ENCODE assay signal across 8 cellular contexts in genomic region chr17:33292981-33293867, GRCh38. TPM values are rescaled to one million over a fixed set of nuclear protein-coding genes. Genes with fewer than 3 reads are reported as not detected.
A peak's percentile ranks its signal among the peaks of the same experiment; 100 is the strongest.
DNase-seq lines count a peak whose midpoint lies in the region; ATAC-seq and TF ChIP-seq lines count a peak whose summit lies in the region.

TSS of gene ASIC2 (minus strand) at chr17:33293295.

- CTCF ChIA-PET in Panc1 (lab: Charles Lee) = interaction anchor here (0.6 to 1.3 kb wide), 7 partner anchors 86 to 1053 kb away, joined by 3 to 8 read pairs (median 5); no protein-coding TSS in a partner anchor

- no peak within 1 kb of the TSS for H3K14ac ChIP-seq in trophoblast cell (ENCODE audit: low read length)

- no peak within 1 kb of the TSS for H3K4ac ChIP-seq in trophoblast cell (ENCODE audit: low read depth, low read length)

- H4K12ac ChIP-seq in trophoblast cell (ENCODE audit: low read depth, low read length) = no peak within 1 kb of the TSS

- no peak within 1 kb of the TSS for H3K18ac ChIP-seq in trophoblast cell (ENCODE audit: low read length)

- intact Hi-C loops in Panc1 (cut with micrococcal nuclease; ENCODE audit: unreplicated experiment) (loop anchor here (10.0 kb wide), 1 partner anchor 232 kb away; no protein-coding TSS in a partner anchor), esophagus squamous epithelium (cut with DNase I) (no loop called here)

- no peak within 1 kb of the TSS for H2AFZ ChIP-seq in trophoblast cell (ENCODE audit: insufficient read depth, low read length, poor library complexity)

- H3K27ac ChIP-seq in Panc1 (ENCODE audit: low read length) = peak within 1 kb of the TSS; percentile 41; the same call in 1 of the 2 replicates
- no peak within 1 kb of the TSS for H3K27ac ChIP-seq in esophagus squamous epithelium
- no peak within 1 kb of the TSS for H3K27ac ChIP-seq in trophoblast cell (ENCODE audit: low read depth, low read length)

- no peaks in the 10 kb centered on the region for H3K9me3 Mint-ChIP-seq in T-helper 2 cell treated with Interferon-gamma antibody and Interleukin-4, amounts not matched to agents 5 μg/mL and 100 μg/mL, for 36 hours

- H2BK5ac ChIP-seq in trophoblast cell (ENCODE audit: low read depth, low read length, poor library complexity) = no peak within 1 kb of the TSS

- H3K27ac Mint-ChIP-seq in T-helper 2 cell treated with Interferon-gamma antibody and Interleukin-4, amounts not matched to agents 5 μg/mL and 100 μg/mL, for 36 hours = no peak within 1 kb of the TSS

- in situ Hi-C loops in Panc1 (cut with HindIII; ENCODE audit: low pct_unique_long_range_greater_than_20kb, low sequenced_read_pairs) = no loop called here

- no peak within 1 kb of the TSS for H4K91ac ChIP-seq in trophoblast cell (ENCODE audit: low read depth, low read length)

- H2BK12ac ChIP-seq in trophoblast cell (ENCODE audit: low read length) = no peak within 1 kb of the TSS

- H3K9ac ChIP-seq in trophoblast cell (ENCODE audit: low read length) = peak within 1 kb of the TSS; percentile 33

- peaks cover 25% of the 10 kb centered on the region for H3K4me1 ChIP-seq in Panc1 (ENCODE audit: control insufficient read depth, insufficient read depth, low read length)
- peaks cover 5 to 26% (median 16%) of the 10 kb centered on the region in 3 donors for H3K4me1 ChIP-seq in esophagus squamous epithelium
- peaks cover 3 to 4% of the 10 kb centered on the region in 2 experiments for H3K4me1 ChIP-seq in trophoblast cell (ENCODE audit: control insufficient read depth in 1 of 2, insufficient read depth in 2 of 2, low read length in 2 of 2)

- H3K9me3 ChIP-seq in Panc1 (ENCODE audit: control insufficient read depth, insufficient read depth, low read depth, low read length) (no peaks in the 10 kb centered on the region), esophagus squamous epithelium (no peaks in the 10 kb centered on the region), trophoblast cell (ENCODE audit: insufficient read depth, low read depth, low read length) (peaks cover 8% of the 10 kb centered on the region)

- no peak within 1 kb of the TSS for H2BK120ac ChIP-seq in trophoblast cell (ENCODE audit: insufficient read depth, low read length, poor library complexity)

- no peaks in the 10 kb centered on the region for H3K36me3 Mint-ChIP-seq in T-helper 2 cell treated with Interferon-gamma antibody and Interleukin-4, amounts not matched to agents 5 μg/mL and 100 μg/mL, for 36 hours (ENCODE audit: low read depth)

- H3K36me3 ChIP-seq in Panc1 (ENCODE audit: control insufficient read depth, insufficient read depth, low read length) (no peaks in the 10 kb centered on the region), esophagus squamous epithelium (no peaks in the 10 kb centered on the region), trophoblast cell (ENCODE audit: control insufficient read depth in 1 of 2, insufficient read depth in 2 of 2, low read length in 2 of 2) (no peaks in the 10 kb centered on the region)

- ATAC-seq in Panc1 = peak; percentile 84
- ATAC-seq in GM21381 (IDR thresholded peaks at IDR 0.05; ENCODE audit: unreplicated experiment) = no peak
- no peak for ATAC-seq in GM21423 (IDR thresholded peaks at IDR 0.05; ENCODE audit: unreplicated experiment)

- peaks cover 52% of the 10 kb centered on the region for H3K27me3 Mint-ChIP-seq in T-helper 2 cell treated with Interferon-gamma antibody and Interleukin-4, amounts not matched to agents 5 μg/mL and 100 μg/mL, for 36 hours (ENCODE audit: low read depth)

- no peak within 1 kb of the TSS for H3K4me3 Mint-ChIP-seq in T-helper 2 cell treated with Interferon-gamma antibody and Interleukin-4, amounts not matched to agents 5 μg/mL and 100 μg/mL, for 36 hours

- H3K4me3 ChIP-seq in Panc1 (ENCODE audit: low read depth in 2 of 2, low read length in 2 of 2) = peak within 1 kb of the TSS; percentile 58 to 74
- H3K4me3 ChIP-seq in esophagus squamous epithelium = peak within 1 kb of the TSS in 3 of 4 donors; percentile 27 to 48 (median 43)
- H3K4me3 ChIP-seq in trophoblast cell (ENCODE audit: low read depth, low read length) = peak within 1 kb of the TSS; percentile 61

- peak; percentile 68 for DNase-seq in DMS79 treated with DMSO at 0.1 percent for 48 hours (lab: John Stamatoyannopoulos, UW)
- no peak for DNase-seq in Panc1 (ENCODE audit: low read depth, low spot score)
- DNase-seq in esophagus squamous epithelium (lab: John Stamatoyannopoulos, UW) = no peak
- peak; percentile 7 to 57 for DNase-seq in trophoblast cell
- no peak for DNase-seq in cortex of kidney (lab: John Stamatoyannopoulos, UW)
- DNase-seq in T-helper 2 cell treated with Interferon-gamma antibody and Interleukin-4, amounts not matched to agents 5 μg/mL and 100 μg/mL, for 36 hours (ENCODE audit: low spot score) = no peak

- no TSS peak for BruUV-seq in Panc1 (replicated peaks; lab: Mats Ljungman, UMichigan)

- POLR2A ChIA-PET in Panc1 (lab: Charles Lee) = interaction anchor here (0.7 kb wide), 1 partner anchor 438 kb away, joined by 7 read pairs; no protein-coding TSS in a partner anchor

- H3K23ac ChIP-seq in trophoblast cell (ENCODE audit: low read length) = peak within 1 kb of the TSS; percentile 20

- H4K8ac ChIP-seq in trophoblast cell (ENCODE audit: low read depth, low read length) = no peak within 1 kb of the TSS

- H2AK5ac ChIP-seq in trophoblast cell (ENCODE audit: low read length) = no peak within 1 kb of the TSS

- H3K27me3 ChIP-seq in Panc1 (ENCODE audit: control insufficient read depth, insufficient read depth, low read length) = no peaks in the 10 kb centered on the region
- H3K27me3 ChIP-seq in esophagus squamous epithelium = peaks cover 0 to 92% (median 10%) of the 10 kb centered on the region in 4 donors
- peaks cover 45% of the 10 kb centered on the region for H3K27me3 ChIP-seq in trophoblast cell (ENCODE audit: insufficient read depth, low read length)

- H3K4me2 ChIP-seq in trophoblast cell (ENCODE audit: low read length) = peak within 1 kb of the TSS; percentile 49

- H3K4me1 Mint-ChIP-seq in T-helper 2 cell treated with Interferon-gamma antibody and Interleukin-4, amounts not matched to agents 5 μg/mL and 100 μg/mL, for 36 hours (ENCODE audit: low read depth) = peaks cover 2% of the 10 kb centered on the region

- no peaks in the 10 kb centered on the region for H3K79me1 ChIP-seq in trophoblast cell (ENCODE audit: low read length)

- TF ChIP-seq POLR2A in esophagus squamous epithelium (IDR thresholded peaks at IDR 0.05) = no peak

- WGBS in esophagus squamous epithelium, 2 donors = 20 to 62% methylated on average over 9 to 24 of the region's 68 CpGs
- WGBS in trophoblast cell (ENCODE audit: extremely low coverage, insufficient coverage, insufficient read length) = no CpG with 5 or more reads among the region's 68 CpGs

- peak; percentile 14 for TF ChIP-seq CTCF in Panc1 (IDR thresholded peaks at IDR 0.05)
- TF ChIP-seq CTCF in esophagus squamous epithelium (IDR thresholded peaks at IDR 0.05) = no peak

- H3K79me2 ChIP-seq in trophoblast cell (ENCODE audit: control insufficient read depth, insufficient read depth, low read length, poor library complexity) = no peaks in the 10 kb centered on the region

RNA-seq across cellular contexts. Expression of gene ASIC2, which starts in this region (rescaled TPM):
- total RNA-seq in Panc1 (2021; ENCODE audit: unreplicated experiment) (4.1 TPM), esophagus squamous epithelium (under 1 TPM in 1 of 4 donors, not detected in 3; 0.29 TPM)
- polyA plus RNA-seq in Panc1 (2012; ENCODE audit: insufficient read length) = 2.4 TPM
- 0.15 and 0.33 TPM in 2 replicates for polyA plus RNA-seq in trophoblast cell (2013)

Comparison
In these comparisons a context has a peak if more than half of its experiments do, and no peak if none do; other contexts are left out.
1. DNase-seq: peak in DMS79 treated with DMSO at 0.1 percent for 48 hours (single experiment) and trophoblast cell (2 of 2); none in Panc1 (single experiment), esophagus squamous epithelium (single experiment), cortex of kidney (single experiment) and T-helper 2 cell treated with Interferon-gamma antibody and Interleukin-4, amounts not matched to agents 5 μg/mL and 100 μg/mL, for 36 hours (single experiment).
2. Peak in every context shown above with its lines, with median percentiles within 50 percentile points of each other: H3K4me3 ChIP-seq.